ENCODE assay signal across 8 cellular contexts in the genomic region with DNA sequence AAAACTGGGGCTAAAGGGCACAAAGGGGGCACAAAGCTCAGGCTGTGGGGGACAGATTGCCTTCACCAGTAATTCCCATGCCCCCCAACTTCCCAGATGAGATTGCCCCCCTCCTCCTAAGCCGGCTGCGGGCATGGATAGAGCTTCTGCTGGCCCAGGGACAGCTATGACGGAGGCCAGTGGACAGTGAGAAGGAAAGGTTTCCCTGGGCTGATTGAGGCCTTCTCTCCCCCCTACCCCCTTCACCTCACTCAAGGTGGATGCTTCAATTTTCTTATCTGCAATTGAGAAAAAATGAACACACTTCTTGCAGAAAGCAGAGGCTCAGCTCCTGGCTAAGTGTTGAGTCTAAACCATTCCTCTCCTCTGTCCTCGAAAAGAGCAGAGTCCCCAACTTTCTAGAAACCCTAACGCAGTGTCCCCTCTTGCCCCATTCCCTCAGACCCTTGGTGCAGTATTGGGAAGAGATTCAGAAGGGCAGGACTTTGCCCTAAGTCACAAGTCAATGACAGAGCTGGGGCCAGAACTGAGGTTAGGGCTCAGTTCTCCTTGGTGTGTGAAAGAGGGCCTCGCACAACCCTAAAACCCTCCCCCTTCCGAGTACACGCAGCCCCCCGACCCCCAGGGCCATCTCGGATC. TPM values are rescaled to one million over a fixed set of nuclear protein-coding genes. Genes with fewer than 3 reads are reported as not detected.
DNase-seq lines count a peak whose midpoint lies in the region; ATAC-seq and TF ChIP-seq lines count a peak whose summit lies in the region.

No MANE protein-coding gene starts in this region.

- peak overlapping the region; percentile 93 for H3K4me3 Mint-ChIP-seq in stimulated activated naive CD8-positive, alpha-beta T cell treated with anti-CD3 and anti-CD28 coated beads, Interleukin-15, Interleukin-2, amounts not matched to agents 100 ng/mL and 50 ng/mL, for 24 hours
- peak overlapping the region; percentile 83 for H3K4me3 Mint-ChIP-seq in mesothelial cell of epicardium

- ATAC-seq in stimulated activated naive CD8-positive, alpha-beta T cell treated with anti-CD3 and anti-CD28 coated beads, Interleukin-15, Interleukin-2, amounts not matched to agents 100 U/mL and 50 U/mL, for 24 hours, result no peak
- ATAC-seq in GM18868 (IDR thresholded peaks at IDR 0.05; ENCODE audit: unreplicated experiment), result no peak

- peak overlapping the region; percentile 94 to 98 for H3K27ac ChIP-seq in coronary artery

- H3K4me1 Mint-ChIP-seq in stimulated activated naive CD8-positive, alpha-beta T cell treated with anti-CD3 and anti-CD28 coated beads, Interleukin-15, Interleukin-2, amounts not matched to agents 100 ng/mL and 50 ng/mL, for 24 hours (ENCODE audit: low read depth), result peaks cover 65% of the 10 kb centered on the region
- peaks cover 53% of the 10 kb centered on the region for H3K4me1 Mint-ChIP-seq in mesothelial cell of epicardium

- CTCF ChIA-PET in GM10248 (lab: Yijun Ruan, JAX), result interaction anchor here (1.0 to 3.3 kb wide), 10 partner anchors 11 to 424 kb away, joined by 3 to 18 read pairs (median 5); partner anchors contain the start of gene SYS1

- H3K27ac Mint-ChIP-seq in stimulated activated naive CD8-positive, alpha-beta T cell treated with anti-CD3 and anti-CD28 coated beads, Interleukin-15, Interleukin-2, amounts not matched to agents 100 ng/mL and 50 ng/mL, for 24 hours, result peak overlapping the region; percentile 67
- H3K27ac Mint-ChIP-seq in mesothelial cell of epicardium, result peak overlapping the region; percentile 89

- H3K9me3 Mint-ChIP-seq in stimulated activated naive CD8-positive, alpha-beta T cell treated with anti-CD3 and anti-CD28 coated beads, Interleukin-15, Interleukin-2, amounts not matched to agents 100 ng/mL and 50 ng/mL, for 24 hours, result no peaks in the 10 kb centered on the region
- no peaks in the 10 kb centered on the region for H3K9me3 Mint-ChIP-seq in mesothelial cell of epicardium

- no peak for DNase-seq in stimulated activated naive CD8-positive, alpha-beta T cell treated with anti-CD3 and anti-CD28 coated beads, Interleukin-15, Interleukin-2, amounts not matched to agents 100 U/mL and 50 U/mL, for 24 hours
- DNase-seq in coronary artery (ENCODE audit: low spot score) (no peak), mesothelial cell of epicardium (ENCODE audit: low spot score in 2 of 2, unreplicated experiment in 2 of 2) (no peak), NCI-H2196 (lab: John Stamatoyannopoulos, UW; ENCODE audit: unreplicated experiment) (no peak), GM10248 (ENCODE audit: extremely low spot score) (no peak), GF-D8 (lab: John Stamatoyannopoulos, UW) (no peak)

- H3K27me3 Mint-ChIP-seq in stimulated activated naive CD8-positive, alpha-beta T cell treated with anti-CD3 and anti-CD28 coated beads, Interleukin-15, Interleukin-2, amounts not matched to agents 100 ng/mL and 50 ng/mL, for 24 hours, result peaks cover 4% of the 10 kb centered on the region
- H3K27me3 Mint-ChIP-seq in mesothelial cell of epicardium (ENCODE audit: low read depth), result no peaks in the 10 kb centered on the region

- H3K36me3 Mint-ChIP-seq in stimulated activated naive CD8-positive, alpha-beta T cell treated with anti-CD3 and anti-CD28 coated beads, Interleukin-15, Interleukin-2, amounts not matched to agents 100 ng/mL and 50 ng/mL, for 24 hours (ENCODE audit: low read depth), result peaks cover 37% of the 10 kb centered on the region
- H3K36me3 Mint-ChIP-seq in mesothelial cell of epicardium, result no peaks in the 10 kb centered on the region

- TF ChIP-seq CTCF in coronary artery (IDR thresholded peaks at IDR 0.05), result no peak
- no peak for TF ChIP-seq CTCF in mesothelial cell of epicardium (IDR thresholded peaks at IDR 0.05; ENCODE audit: unreplicated experiment)
- no peak for TF ChIP-seq CTCF in GM10248 (IDR thresholded peaks at IDR 0.05; ENCODE audit: control extremely low read depth, extremely low read depth, low read depth, missing control alignments)

- POLR2A ChIA-PET in GM10248 (lab: Yijun Ruan, JAX), result no interaction called here

- peak overlapping the region; percentile 90 for H3K4me3 ChIP-seq in coronary artery

RNA-seq across cellular contexts. Expression of gene SDC4, which starts 0.8 kb away (rescaled TPM):
- 44.3 to 46.7 TPM (median 46.7 TPM) in 3 replicates for total RNA-seq in mesothelial cell of epicardium

RNA-seq across cellular contexts. Expression of gene SYS1, which starts 15.5 kb away (rescaled TPM):
- total RNA-seq in mesothelial cell of epicardium, result 25.6 to 27.2 TPM (median 26.7 TPM) in 3 replicates

RNA-seq across cellular contexts. Expression of gene TP53TG5, which starts 30.7 kb away (rescaled TPM):
- total RNA-seq in mesothelial cell of epicardium, result 0.47 to 0.69 TPM in 2 of 3 replicates, not detected in the other

RNA-seq across cellular contexts. Expression of gene MATN4, which starts 39.3 kb away (rescaled TPM):
- 0.11 TPM in 1 of 3 replicates, not detected in the others for total RNA-seq in mesothelial cell of epicardium

RNA-seq across cellular contexts. Expression of gene RBPJL, which starts 40.8 kb away (rescaled TPM):
- not detected in 3 replicates for total RNA-seq in mesothelial cell of epicardium
